ENCODE assay signal across 7 cellular contexts in genomic region chr2:230644356-230644755, GRCh38.
DNase-seq lines count a peak whose midpoint lies in the region; ATAC-seq and TF ChIP-seq lines count a peak whose summit lies in the region.
"Not testable (repeated sequence)": the region's sequence is repeated elsewhere in the genome, so short reads cannot be mapped to it uniquely, and the experiment has no call there.

No MANE protein-coding gene starts in this region.

- 0 out of 2 replicates have a peak overlapping the region, but pooled peaks have one; percentile 0 for H3K4me2 ChIP-seq in MM.1S (ENCODE audit: low read depth, low read length)

- H3K4me3 ChIP-seq in MM.1S (ENCODE audit: low read length); coronary artery: not testable (repeated sequence)

- H3K27ac Mint-ChIP-seq in T-helper 2 cell treated with Interferon-gamma antibody and Interleukin-4, amounts not matched to agents 5 μg/mL and 100 μg/mL, for 36 hours: peak overlapping the region; percentile 95
- H3K27ac Mint-ChIP-seq in activated T-helper 1 cell treated with anti-CD3 and anti-CD28 coated beads, Interleukin-12 subunit alpha, Interleukin-12 subunit beta, Interleukin-2, Interleukin-4 antibody, amounts not matched to agents 30 ng/mL and 10 ng/mL and 1 ng/mL, durations not matched to agents 14 hours and 24 hours and 36 hours: peak overlapping the region; percentile 97

- not testable (repeated sequence) for H3K9me3 ChIP-seq in MM.1S (replicated peaks; ENCODE audit: insufficient read depth, low read length)

- not testable (repeated sequence) for H3K79me2 ChIP-seq in MM.1S (ENCODE audit: low read length)

- not testable (repeated sequence) for H3K9ac ChIP-seq in MM.1S (ENCODE audit: low read length)

- DNase-seq in MM.1S; activated T-helper 1 cell treated with anti-CD3 and anti-CD28 coated beads, Interleukin-12 subunit alpha, Interleukin-12 subunit beta, Interleukin-2, Interleukin-4 antibody, amounts not matched to agents 30 ng/mL and 10 ng/mL and 1 ng/mL, durations not matched to agents 14 hours and 24 hours and 36 hours (ENCODE audit: low spot score): not testable (repeated sequence)
- peak; percentile 13 for DNase-seq in T-helper 2 cell treated with Interferon-gamma antibody and Interleukin-4, amounts not matched to agents 5 μg/mL and 100 μg/mL, for 36 hours (ENCODE audit: low spot score)
- DNase-seq in coronary artery (ENCODE audit: low spot score): peak; percentile 49
- DNase-seq in posterior vena cava (ENCODE audit: low spot score): peak; percentile 13

- ATAC-seq in GM18909 (IDR thresholded peaks at IDR 0.05; ENCODE audit: poor library complexity, unreplicated experiment): peak; percentile 25
- ATAC-seq in HG02678 (IDR thresholded peaks at IDR 0.05; ENCODE audit: unreplicated experiment): peak; percentile 23

- H2AFZ ChIP-seq in MM.1S (ENCODE audit: low read length): peak overlapping the region; percentile 31

- not testable (repeated sequence) for H3F3A ChIP-seq in MM.1S (ENCODE audit: insufficient read depth, low read length)

- not testable (repeated sequence) for H3K4me1 ChIP-seq in MM.1S (ENCODE audit: low read length)

- not testable (repeated sequence) for TF ChIP-seq CTCF in MM.1S (IDR thresholded peaks at IDR 0.05; ENCODE audit: low read length); coronary artery (IDR thresholded peaks at IDR 0.05)

- H4K20me1 ChIP-seq in MM.1S (ENCODE audit: insufficient read depth, low read length): not testable (repeated sequence)

- peak overlapping the region; percentile 66 for H3K4me3 Mint-ChIP-seq in T-helper 2 cell treated with Interferon-gamma antibody and Interleukin-4, amounts not matched to agents 5 μg/mL and 100 μg/mL, for 36 hours
- H3K4me3 Mint-ChIP-seq in activated T-helper 1 cell treated with anti-CD3 and anti-CD28 coated beads, Interleukin-12 subunit alpha, Interleukin-12 subunit beta, Interleukin-2, Interleukin-4 antibody, amounts not matched to agents 30 ng/mL and 10 ng/mL and 1 ng/mL, durations not matched to agents 14 hours and 24 hours and 36 hours: peak overlapping the region; percentile 39

- not testable (repeated sequence) for H3K27me3 Mint-ChIP-seq in T-helper 2 cell treated with Interferon-gamma antibody and Interleukin-4, amounts not matched to agents 5 μg/mL and 100 μg/mL, for 36 hours (ENCODE audit: low read depth); activated T-helper 1 cell treated with anti-CD3 and anti-CD28 coated beads, Interleukin-12 subunit alpha, Interleukin-12 subunit beta, Interleukin-2, Interleukin-4 antibody, amounts not matched to agents 30 ng/mL and 10 ng/mL and 1 ng/mL, durations not matched to agents 14 hours and 24 hours and 36 hours (ENCODE audit: insufficient read depth)

- not testable (repeated sequence) for H3K36me3 ChIP-seq in MM.1S (replicated peaks; ENCODE audit: insufficient read depth, low read length)

- H3K27me3 ChIP-seq in MM.1S (replicated peaks; ENCODE audit: insufficient read depth, low read length): not testable (repeated sequence)

- not testable (repeated sequence) for H3K9me2 ChIP-seq in MM.1S (replicated peaks; ENCODE audit: insufficient read depth, low read length)

- intact Hi-C loops in activated T-helper 1 cell treated with anti-CD3 and anti-CD28 coated beads, Interleukin-12 subunit alpha, Interleukin-12 subunit beta, Interleukin-2, Interleukin-4 antibody, amounts not matched to agents 30 ng/mL and 10 ng/mL and 1 ng/mL, durations not matched to agents 14 hours and 24 hours and 36 hours (cut with micrococcal nuclease): loop anchor here (1.0 to 2.0 kb wide), 5 partner anchors 15 to 155 kb away; no protein-coding TSS in a partner anchor
- intact Hi-C loops in posterior vena cava (cut with DNase I): not testable (repeated sequence)

- peaks cover 10% of the 10 kb centered on the region for H3K36me3 Mint-ChIP-seq in T-helper 2 cell treated with Interferon-gamma antibody and Interleukin-4, amounts not matched to agents 5 μg/mL and 100 μg/mL, for 36 hours (ENCODE audit: low read depth)
- H3K36me3 Mint-ChIP-seq in activated T-helper 1 cell treated with anti-CD3 and anti-CD28 coated beads, Interleukin-12 subunit alpha, Interleukin-12 subunit beta, Interleukin-2, Interleukin-4 antibody, amounts not matched to agents 30 ng/mL and 10 ng/mL and 1 ng/mL, durations not matched to agents 14 hours and 24 hours and 36 hours (ENCODE audit: low read depth): not testable (repeated sequence)

- H3K27ac ChIP-seq in MM.1S (ENCODE audit: low read length): not testable (repeated sequence)
- H3K27ac ChIP-seq in coronary artery: peak overlapping the region in 1 of 2 donors; percentile 11

- peaks cover 25% of the 10 kb centered on the region for H3K4me1 Mint-ChIP-seq in T-helper 2 cell treated with Interferon-gamma antibody and Interleukin-4, amounts not matched to agents 5 μg/mL and 100 μg/mL, for 36 hours (ENCODE audit: low read depth)
- H3K4me1 Mint-ChIP-seq in activated T-helper 1 cell treated with anti-CD3 and anti-CD28 coated beads, Interleukin-12 subunit alpha, Interleukin-12 subunit beta, Interleukin-2, Interleukin-4 antibody, amounts not matched to agents 30 ng/mL and 10 ng/mL and 1 ng/mL, durations not matched to agents 14 hours and 24 hours and 36 hours (ENCODE audit: low read depth): peaks cover 24% of the 10 kb centered on the region

- H3K9me3 Mint-ChIP-seq in T-helper 2 cell treated with Interferon-gamma antibody and Interleukin-4, amounts not matched to agents 5 μg/mL and 100 μg/mL, for 36 hours; activated T-helper 1 cell treated with anti-CD3 and anti-CD28 coated beads, Interleukin-12 subunit alpha, Interleukin-12 subunit beta, Interleukin-2, Interleukin-4 antibody, amounts not matched to agents 30 ng/mL and 10 ng/mL and 1 ng/mL, durations not matched to agents 14 hours and 24 hours and 36 hours: not testable (repeated sequence)
